In genomic region chr9:133305731-133306130, GRCh38 we compare ENCODE assay signal across 1 cellular context.
TF ChIP-seq lines count a peak whose summit lies in the region.

No MANE protein-coding gene starts in this region.

TF ChIP-seq in K562, 482 proteins besides CTCF, POLR2A, EP300 and RAD21:
- no peak for TF ChIP-seq RBM22 (IDR thresholded peaks at IDR 0.05; ENCODE audit: low read depth, low read length, poor library complexity, severe bottlenecking)
- no peak for TF ChIP-seq ZC3H11A (IDR thresholded peaks at IDR 0.05; ENCODE audit: low read depth, low read length)
- TF ChIP-seq CCAR2 (IDR thresholded peaks at IDR 0.05; ENCODE audit: low read depth, low read length): no peak
